23 cellular contexts compared by ENCODE assay signal in genomic region chr11:113077379-113077778, GRCh38.
"Had no signal": no experiment of that assay in that cellular context is flagged by ENCODE, and none has a peak within 500 bp of the region (broad histone marks: within the 10 kb centered on the region; RNA-seq: fewer than 3 reads in every experiment).

No MANE protein-coding gene starts in this region.

- H3K4me1 ChIP-seq: breast epithelium, Peyer's patch had no signal

- H3K9me3 ChIP-seq: breast epithelium, Peyer's patch had no signal

- H3K36me3 ChIP-seq: breast epithelium, Peyer's patch had no signal

- DNase-seq: activated B cell treated with CpG ODN at 0.5 μM for 24 hours; activated CD4-positive, alpha-beta T cell treated with anti-CD3 and anti-CD28 coated beads for 1 hour; activated CD4-positive, alpha-beta T cell treated with anti-CD3 and anti-CD28 coated beads, Interleukin-2, amount 10 ng/mL, durations not matched to agents 24 days and 14 days; activated CD4-positive, alpha-beta T cell treated with anti-CD3 and anti-CD28 coated beads, Interleukin-2, amount 50 U/mL, for 48 hours; activated CD8-positive, alpha-beta memory T cell treated with anti-CD3 and anti-CD28 coated beads, Interleukin-2, amount 10 ng/mL, durations not matched to agents 7 days and 5 days; activated effector memory CD4-positive, alpha-beta T cell treated with Interleukin-2 at 50 U/mL for 16 hours; activated naive CD4-positive, alpha-beta T cell; activated T-cell treated with anti-CD3 and anti-CD28 coated beads, Interleukin-2, amount 50 U/mL, for 24 hours; aorta; central memory CD4-positive, alpha-beta T cell; Karpas-422; NCI-H1436 treated with DMSO at 0.1 percent for 48 hours; NCI-H187; NCI-H526; NCI-H82; Peyer's patch; SHP77 treated with DMSO at 0.1 percent for 48 hours; T-cell; T-helper 2 cell; T1000 had no signal

- H3K4me3 ChIP-seq: breast epithelium, K562, Peyer's patch had no signal

- H3K27me3 ChIP-seq: breast epithelium, Peyer's patch had no signal

- ATAC-seq: activated CD8-positive, alpha-beta memory T cell treated with anti-CD3 and anti-CD28 coated beads, Interleukin-2, amount 10 ng/mL, durations not matched to agents 7 days and 5 days; K562; T-cell had no signal

- H3K27ac ChIP-seq: breast epithelium, Peyer's patch, RWPE1 had no signal
